ENCODE assay signal across 18 cellular contexts in the genomic region with DNA sequence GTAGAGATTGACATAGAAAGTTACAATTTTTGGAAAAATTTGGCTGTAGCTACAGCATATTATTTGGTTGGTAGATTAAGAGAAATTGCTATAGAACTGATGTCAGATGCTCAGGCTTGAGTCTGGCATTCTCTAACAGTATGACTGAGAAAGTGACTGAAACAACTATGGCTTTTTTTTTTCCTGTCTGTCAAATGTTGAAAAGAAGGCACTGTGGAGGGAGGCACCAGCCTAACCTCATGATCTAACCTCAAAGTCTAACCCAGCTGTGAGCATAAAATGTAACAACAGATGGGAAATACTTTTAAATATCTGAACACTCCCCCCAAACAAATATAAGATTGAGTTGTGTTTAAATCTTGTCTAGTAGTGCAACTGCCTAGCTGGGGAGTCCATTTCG.
"Had no signal": no experiment of that assay in that cellular context is flagged by ENCODE, and none has a peak within 500 bp of the region (broad histone marks: within the 10 kb centered on the region; RNA-seq: fewer than 3 reads in every experiment).

No MANE protein-coding gene starts in this region.

- H3K4me2 ChIP-seq: hepatocyte had no signal

- H2AFZ ChIP-seq: hepatocyte had no signal

- H3K4me3 Mint-ChIP-seq: naive B cell, nephron had no signal

- H3K36me3 Mint-ChIP-seq: naive B cell had no signal

- H3K4me1 Mint-ChIP-seq: nephron had no signal

- H3K4me3 ChIP-seq: colonic mucosa, esophagus squamous epithelium, hepatocyte, left ventricle myocardium inferior, lung, ovary had no signal

- H3K4me1 ChIP-seq: colonic mucosa, esophagus squamous epithelium had no signal

- H3K27ac ChIP-seq: colonic mucosa, esophagus squamous epithelium, hepatocyte, left ventricle myocardium inferior, ovary had no signal

- DNase-seq: colonic mucosa; dermis blood vessel endothelial cell; esophagus squamous epithelium; foreskin fibroblast; kidney; left cardiac atrium; left ventricle myocardium inferior; mesenchymal stem cell; naive B cell; ovary; right cardiac atrium; small intestine; stimulated activated CD4-positive, alpha-beta T cell treated with anti-CD3 and anti-CD28 coated beads, Interleukin-2, amount 100 ng/mL, for 48 hours; stimulated activated naive CD4-positive, alpha-beta T cell treated with Interleukin-2 at 50 U/mL for 16 hours; trophoblast cell had no signal

- H3K9me3 Mint-ChIP-seq: naive B cell, nephron had no signal

- H3K27me3 ChIP-seq: colonic mucosa, esophagus squamous epithelium, hepatocyte, ovary had no signal

- H3K36me3 ChIP-seq: colonic mucosa, esophagus squamous epithelium, left ventricle myocardium inferior, ovary had no signal

- H3K27me3 Mint-ChIP-seq: naive B cell had no signal

- H3K27ac Mint-ChIP-seq: nephron had no signal

- ATAC-seq: left cardiac atrium, right cardiac atrium had no signal

- H3K9me3 ChIP-seq: colonic mucosa, esophagus squamous epithelium, left ventricle myocardium inferior, ovary had no signal
